ENCODE assay signal across 1 cellular context in genomic region chr17:38466346-38467315, GRCh38.
TF ChIP-seq lines count a peak whose summit lies in the region.

No MANE protein-coding gene starts in this region.

TF ChIP-seq in SK-N-SH, 30 proteins besides CTCF, POLR2A, EP300 and RAD21 (continued from another document):
- TF ChIP-seq, protein P1, sequence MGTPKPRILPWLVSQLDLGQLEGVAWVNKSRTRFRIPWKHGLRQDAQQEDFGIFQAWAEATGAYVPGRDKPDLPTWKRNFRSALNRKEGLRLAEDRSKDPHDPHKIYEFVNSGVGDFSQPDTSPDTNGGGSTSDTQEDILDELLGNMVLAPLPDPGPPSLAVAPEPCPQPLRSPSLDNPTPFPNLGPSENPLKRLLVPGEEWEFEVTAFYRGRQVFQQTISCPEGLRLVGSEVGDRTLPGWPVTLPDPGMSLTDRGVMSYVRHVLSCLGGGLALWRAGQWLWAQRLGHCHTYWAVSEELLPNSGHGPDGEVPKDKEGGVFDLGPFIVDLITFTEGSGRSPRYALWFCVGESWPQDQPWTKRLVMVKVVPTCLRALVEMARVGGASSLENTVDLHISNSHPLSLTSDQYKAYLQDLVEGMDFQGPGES (IDR thresholded peaks at IDR 0.05; ENCODE audit: low read depth, low read length): no peak
- TF ChIP-seq GATA2 (CRISPR knock-in tag; IDR thresholded peaks at IDR 0.05): no peak
- TF ChIP-seq POLR2AphosphoS5 (IDR thresholded peaks at IDR 0.05; ENCODE audit: low read depth, low read length): no peak
- no peak for TF ChIP-seq SMC3 (IDR thresholded peaks at IDR 0.05; ENCODE audit: low read depth, low read length)
- TF ChIP-seq RXRA (IDR thresholded peaks at IDR 0.05; ENCODE audit: borderline replicate concordance, low read depth): no peak
- TF ChIP-seq NRF1 (IDR thresholded peaks at IDR 0.05; ENCODE audit: low read depth, low read length): no peak
- no peak for TF ChIP-seq MAX (IDR thresholded peaks at IDR 0.05; ENCODE audit: low read depth)
- TF ChIP-seq FOXM1 (IDR thresholded peaks at IDR 0.05; ENCODE audit: low read depth): no peak
- no peak for TF ChIP-seq MEF2A (IDR thresholded peaks at IDR 0.05; ENCODE audit: borderline replicate concordance, low read depth)
- no peak for TF ChIP-seq FOSL2 (IDR thresholded peaks at IDR 0.05; ENCODE audit: borderline replicate concordance, low read depth)
- TF ChIP-seq RCOR1 (IDR thresholded peaks at IDR 0.05; ENCODE audit: low read length): no peak
- no peak for TF ChIP-seq GABPA (IDR thresholded peaks at IDR 0.05; ENCODE audit: low read depth)
- TF ChIP-seq, protein P2, sequence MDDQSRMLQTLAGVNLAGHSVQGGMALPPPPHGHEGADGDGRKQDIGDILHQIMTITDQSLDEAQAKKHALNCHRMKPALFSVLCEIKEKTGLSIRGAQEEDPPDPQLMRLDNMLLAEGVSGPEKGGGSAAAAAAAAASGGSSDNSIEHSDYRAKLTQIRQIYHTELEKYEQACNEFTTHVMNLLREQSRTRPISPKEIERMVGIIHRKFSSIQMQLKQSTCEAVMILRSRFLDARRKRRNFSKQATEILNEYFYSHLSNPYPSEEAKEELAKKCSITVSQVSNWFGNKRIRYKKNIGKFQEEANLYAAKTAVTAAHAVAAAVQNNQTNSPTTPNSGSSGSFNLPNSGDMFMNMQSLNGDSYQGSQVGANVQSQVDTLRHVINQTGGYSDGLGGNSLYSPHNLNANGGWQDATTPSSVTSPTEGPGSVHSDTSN (IDR thresholded peaks at IDR 0.05): no peak
- no peak for TF ChIP-seq TEAD4 (IDR thresholded peaks at IDR 0.05; ENCODE audit: borderline replicate concordance, insufficient read depth)
- no peak for TF ChIP-seq ELF1 (IDR thresholded peaks at IDR 0.05)
TF ChIP-seq in SK-N-SH: peak in this region for 0.
